In the genomic region with DNA sequence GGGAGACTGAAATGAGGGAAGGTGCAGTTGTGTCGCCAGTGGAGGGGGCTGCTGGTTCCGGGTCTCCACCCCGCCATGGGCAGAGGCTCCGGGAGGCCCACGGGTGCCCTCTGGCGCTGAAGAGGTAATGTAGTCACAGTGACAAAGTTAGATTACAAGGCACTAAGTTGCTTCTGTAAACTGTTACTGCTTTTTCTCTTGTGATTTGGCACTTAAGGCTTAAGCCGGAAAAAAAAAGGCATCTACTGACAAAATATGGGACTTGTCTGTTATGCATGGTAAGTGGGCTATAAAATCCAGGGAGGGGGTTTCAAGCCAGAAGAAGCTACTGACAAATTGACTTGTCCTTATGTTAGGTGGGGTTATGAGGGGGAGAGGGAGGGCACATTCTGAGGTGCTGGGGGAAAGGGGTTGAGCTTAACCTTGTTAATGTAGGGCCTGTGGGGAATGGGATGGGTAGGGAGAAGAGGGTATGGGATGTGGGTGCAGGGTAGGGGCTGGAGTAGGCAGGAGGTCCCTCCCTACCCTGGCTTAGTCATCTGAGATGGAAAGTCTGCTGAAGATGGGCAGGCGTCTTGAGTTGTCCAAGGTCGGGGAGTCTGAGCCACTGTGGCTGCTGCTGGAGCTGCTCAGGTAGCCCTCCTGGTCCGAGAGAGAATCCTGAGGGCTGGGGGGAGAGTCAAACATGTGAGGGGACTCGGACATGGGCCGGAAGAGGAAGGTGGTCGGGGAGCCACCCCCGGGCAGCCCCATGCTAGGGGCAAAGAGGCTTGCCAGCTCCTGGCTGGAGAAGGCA, we compare ENCODE assay signal across 7 cellular contexts.
DNase-seq lines count a peak whose midpoint lies in the region; ATAC-seq and FAIRE-seq lines count a peak whose summit lies in the region.

No MANE protein-coding gene starts in this region.

- H3K27ac ChIP-seq in layer of hippocampus (ENCODE audit: low read depth, low read length), result peak overlapping the region; percentile 98

- peak; percentile 60 for FAIRE-seq in GM18507 (lab: Jason Lieb, UNC)

- DNase-seq in GM18507 (ENCODE audit: extremely low spot score, insufficient read length, low read depth), result no peak
- peak; percentile 83 for DNase-seq in NCI-H345 (lab: John Stamatoyannopoulos, UW)
- peak; percentile 82 for DNase-seq in activated CD4-positive, CD25-positive, alpha-beta regulatory T cell treated with anti-CD3 and anti-CD28 coated beads, Interleukin-2, amount 50 U/mL, for 72 hours
- DNase-seq in cerebellar cortex (ENCODE audit: low spot score), result peak; percentile 72
- DNase-seq in stimulated activated CD4-positive, alpha-beta T cell treated with anti-CD3 and anti-CD28 coated beads, Interleukin-1b, Interleukin-23, amount 100 ng/mL, for 1 hour (ENCODE audit: low read depth in 2 of 2), result peak; percentile 72 to 80

- H3K27me3 ChIP-seq in layer of hippocampus (ENCODE audit: control insufficient read depth, insufficient read depth, low read length), result no peaks in the 10 kb centered on the region

- ATAC-seq in GM19467 (IDR thresholded peaks at IDR 0.05; ENCODE audit: unreplicated experiment), result no peak
